ENCODE assay signal across 19 cellular contexts in genomic region chr2:176891105-176891504, GRCh38.
A peak's percentile ranks its signal among the peaks of the same experiment; 100 is the strongest.
DNase-seq lines count a peak whose midpoint lies in the region; ATAC-seq, FAIRE-seq and TF ChIP-seq lines count a peak whose summit lies in the region.
"Had no signal": no experiment of that assay in that cellular context is flagged by ENCODE, and none has a peak within 500 bp of the region (broad histone marks: within the 10 kb centered on the region; RNA-seq: fewer than 3 reads in every experiment).

No MANE protein-coding gene starts in this region.

- no peak overlapping the region for H3K9ac ChIP-seq in HepG2 (ENCODE audit: insufficient read depth, low read depth, low read length)
- H3K9ac ChIP-seq: BLaER1 treated with 17β-estradiol and CSF1 and Interleukin-3, amounts not matched to agents 10 nM and 100 nM had no signal

- no peaks in the 10 kb centered on the region for H3K79me2 ChIP-seq in HepG2 (ENCODE audit: insufficient read depth, low read length)

- CTCF ChIA-PET in HepG2 (lab: Yijun Ruan, JAX; ENCODE audit: low intra/inter-chr PET ratio, low total read pairs) (no interaction called here), A673 (lab: Charles Lee) (no interaction called here)

- H3K36me3 ChIP-seq in HepG2 (replicated peaks in 1 of 2; ENCODE audit: control insufficient read depth in 1 of 2, insufficient read depth in 2 of 2, low read length in 2 of 2) (no peaks in the 10 kb centered on the region), A673 (ENCODE audit: insufficient read depth, low read length, poor library complexity, severe bottlenecking) (no peaks in the 10 kb centered on the region)
- H3K36me3 ChIP-seq: BLaER1 treated with 17β-estradiol and CSF1 and Interleukin-3, amounts not matched to agents 10 nM and 100 nM had no signal

- POLR2A ChIA-PET in HepG2 (lab: Yijun Ruan, JAX) (no interaction called here), A673 (lab: Charles Lee; ENCODE audit: low non-redundant PET) (no interaction called here)

- TF ChIP-seq RAD21 in HepG2 (CRISPR knock-in tag; IDR thresholded peaks at IDR 0.05): no peak

- TF ChIP-seq EP300 in HepG2 (IDR thresholded peaks at IDR 0.05; ENCODE audit: low read depth in 2 of 2, low read length in 2 of 2): no peak
- TF ChIP-seq EP300 in HepG2 (CRISPR knock-in tag; IDR thresholded peaks at IDR 0.05; ENCODE audit: borderline replicate concordance): no peak

- no peaks in the 10 kb centered on the region for H3K9me3 Mint-ChIP-seq in glutamatergic neuron (ENCODE audit: unreplicated experiment)
- H3K9me3 Mint-ChIP-seq: CD8-positive, alpha-beta T cell; H9; IgD-negative memory B cell had no signal

- 0% methylated on average over 4 of the region's 4 CpGs for WGBS in HepG2 (ENCODE audit: low lambda C conversion rate)

- no peak overlapping the region for H3K27ac ChIP-seq in HepG2 (ENCODE audit: extremely low read length, insufficient read depth, low read length)
- no peak overlapping the region for H3K27ac ChIP-seq in A673 (ENCODE audit: low read depth, low read length, poor library complexity, severe bottlenecking)
- H3K27ac ChIP-seq: BLaER1 treated with 17β-estradiol and CSF1 and Interleukin-3, amounts not matched to agents 10 nM and 100 nM had no signal

- H3K4me3 ChIP-seq in HepG2 (replicated peaks in 1 of 3; ENCODE audit: insufficient read depth in 1 of 3, low read depth in 2 of 3, low read length in 3 of 3): no peak overlapping the region
- H3K4me3 ChIP-seq in A673 (ENCODE audit: low read depth, low read length, poor library complexity, severe bottlenecking): no peak overlapping the region
- H3K4me3 ChIP-seq: BLaER1 treated with 17β-estradiol and CSF1 and Interleukin-3, amounts not matched to agents 10 nM and 100 nM had no signal

- H2AFZ ChIP-seq in HepG2 (ENCODE audit: low read length): no peak overlapping the region

- no peak for FAIRE-seq in HepG2 (lab: Jason Lieb, UNC)
- FAIRE-seq: G401.6, GM12891, GM19239, H1, HTR-8/SVneo had no signal

- no peak overlapping the region for H3K4me2 ChIP-seq in HepG2 (ENCODE audit: low read depth, low read length)
- H3K4me2 ChIP-seq: BLaER1 treated with 17β-estradiol and CSF1 and Interleukin-3, amounts not matched to agents 10 nM and 100 nM had no signal

- intact Hi-C loops in HepG2 (cut with micrococcal nuclease; ENCODE audit: unreplicated experiment): no loop called here
- intact Hi-C loops in A673 (cut with micrococcal nuclease; ENCODE audit: unreplicated experiment): no loop called here

- DNase-seq in NCI-H748 (lab: John Stamatoyannopoulos, UW; ENCODE audit: unreplicated experiment) (peak; percentile 48), NCI-H748 treated with DMSO at 0.1 percent for 48 hours (lab: John Stamatoyannopoulos, UW) (no peak), dermis blood vessel endothelial cell (peak; percentile 4), glutamatergic neuron (no peak), HepG2 (ENCODE audit: low spot score) (no peak), A673 (ENCODE audit: low spot score) (no peak)
- DNase-seq: 8988T; Calu3; CD8-positive, alpha-beta T cell; H9 had no signal

- no peak for ATAC-seq in HepG2
- no peak for ATAC-seq in HG03469 (IDR thresholded peaks at IDR 0.05; ENCODE audit: unreplicated experiment)
- ATAC-seq: CD8-positive, alpha-beta T cell had no signal

- H4K20me1 ChIP-seq in HepG2 (ENCODE audit: insufficient read depth, low read length): no peaks in the 10 kb centered on the region
- H4K20me1 ChIP-seq: BLaER1 treated with 17β-estradiol and CSF1 and Interleukin-3, amounts not matched to agents 10 nM and 100 nM had no signal

- TF ChIP-seq CTCF in glutamatergic neuron (IDR thresholded peaks at IDR 0.05; ENCODE audit: partially characterized antibody, unreplicated experiment) (no peak), HepG2 (CRISPR knock-in tag; IDR thresholded peaks at IDR 0.05) (no peak), A673 (conservative IDR thresholded peaks at IDR 0.05; ENCODE audit: low read depth, low read length) (no peak)

- no peaks in the 10 kb centered on the region for H3K36me3 Mint-ChIP-seq in glutamatergic neuron (ENCODE audit: unreplicated experiment)
- H3K36me3 Mint-ChIP-seq: CD8-positive, alpha-beta T cell; IgD-negative memory B cell had no signal

- no TSS peak for BruUV-seq in HepG2 (replicated peaks; lab: Mats Ljungman, UMichigan)
- BruUV-seq in A673 (replicated peaks; lab: Mats Ljungman, UMichigan): no TSS peak

- peaks cover 0 to 1% of the 10 kb centered on the region in 2 experiments; a peak in 1 of 5 replicates for H3K27me3 ChIP-seq in HepG2 (ENCODE audit: control insufficient read depth in 1 of 2, insufficient read depth in 2 of 2, low read length in 2 of 2)
- no peaks in the 10 kb centered on the region for H3K27me3 ChIP-seq in A673 (replicated peaks; ENCODE audit: insufficient read depth, low read depth, low read length, poor library complexity)
- H3K27me3 ChIP-seq: BLaER1 treated with 17β-estradiol and CSF1 and Interleukin-3, amounts not matched to agents 10 nM and 100 nM had no signal

- H3K4me1 Mint-ChIP-seq in glutamatergic neuron (ENCODE audit: low read depth, unreplicated experiment): peaks cover 14% of the 10 kb centered on the region
- H3K4me1 Mint-ChIP-seq: B cell, H9, IgD-negative memory B cell had no signal

- no peaks in the 10 kb centered on the region for H3K9me3 ChIP-seq in HepG2 (ENCODE audit: low read length)
- H3K9me3 ChIP-seq in A673 (ENCODE audit: low read depth, low read length, poor library complexity, severe bottlenecking): no peaks in the 10 kb centered on the region
- H3K9me3 ChIP-seq: BLaER1 treated with 17β-estradiol and CSF1 and Interleukin-3, amounts not matched to agents 10 nM and 100 nM had no signal

- in situ Hi-C loops in HepG2 (cut with HindIII; ENCODE audit: extremely low pct_ligation_motif_present, low pct_unique_long_range_greater_than_20kb): no loop called here

- no peak overlapping the region for H3K4me3 Mint-ChIP-seq in glutamatergic neuron (ENCODE audit: unreplicated experiment)
- H3K4me3 Mint-ChIP-seq: B cell; CD8-positive, alpha-beta T cell; H9; IgD-negative memory B cell had no signal

- peak overlapping the region; percentile 69 for H3K27ac Mint-ChIP-seq in glutamatergic neuron (ENCODE audit: unreplicated experiment)
- H3K27ac Mint-ChIP-seq: B cell; CD8-positive, alpha-beta T cell; H9; IgD-negative memory B cell had no signal

- no peak for TF ChIP-seq POLR2A in HepG2 (IDR thresholded peaks at IDR 0.05; ENCODE audit: insufficient read depth in 1 of 2, low read depth in 2 of 2, low read length in 2 of 2)

- peaks cover 6% of the 10 kb centered on the region for H3K27me3 Mint-ChIP-seq in glutamatergic neuron (ENCODE audit: unreplicated experiment)

- H3K4me1 ChIP-seq in HepG2 (ENCODE audit: insufficient read depth, low read length) (no peaks in the 10 kb centered on the region), A673 (ENCODE audit: insufficient read depth, low read length, poor library complexity, severe bottlenecking) (no peaks in the 10 kb centered on the region)
- H3K4me1 ChIP-seq: BLaER1 treated with 17β-estradiol and CSF1 and Interleukin-3, amounts not matched to agents 10 nM and 100 nM had no signal

TF ChIP-seq in HepG2, 621 proteins besides CTCF, POLR2A, EP300 and RAD21 (continues in another document):
- TF ChIP-seq MEIS1 (CRISPR knock-in tag; IDR thresholded peaks at IDR 0.05; ENCODE audit: borderline replicate concordance): no peak
- no peak for TF ChIP-seq NCOR1 (IDR thresholded peaks at IDR 0.05; ENCODE audit: borderline replicate concordance, low read length)
- TF ChIP-seq ZC3H4 (CRISPR knock-in tag; IDR thresholded peaks at IDR 0.05; ENCODE audit: borderline replicate concordance): no peak
- TF ChIP-seq SIX1 (CRISPR knock-in tag; IDR thresholded peaks at IDR 0.05; ENCODE audit: borderline replicate concordance): no peak
- TF ChIP-seq, protein P1, sequence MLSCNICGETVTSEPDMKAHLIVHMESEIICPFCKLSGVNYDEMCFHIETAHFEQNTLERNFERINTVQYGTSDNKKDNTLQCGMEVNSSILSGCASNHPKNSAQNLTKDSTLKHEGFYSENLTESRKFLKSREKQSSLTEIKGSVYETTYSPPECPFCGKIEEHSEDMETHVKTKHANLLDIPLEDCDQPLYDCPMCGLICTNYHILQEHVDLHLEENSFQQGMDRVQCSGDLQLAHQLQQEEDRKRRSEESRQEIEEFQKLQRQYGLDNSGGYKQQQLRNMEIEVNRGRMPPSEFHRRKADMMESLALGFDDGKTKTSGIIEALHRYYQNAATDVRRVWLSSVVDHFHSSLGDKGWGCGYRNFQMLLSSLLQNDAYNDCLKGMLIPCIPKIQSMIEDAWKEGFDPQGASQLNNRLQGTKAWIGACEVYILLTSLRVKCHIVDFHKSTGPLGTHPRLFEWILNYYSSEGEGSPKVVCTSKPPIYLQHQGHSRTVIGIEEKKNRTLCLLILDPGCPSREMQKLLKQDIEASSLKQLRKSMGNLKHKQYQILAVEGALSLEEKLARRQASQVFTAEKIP (CRISPR knock-in tag; IDR thresholded peaks at IDR 0.05; ENCODE audit: borderline replicate concordance): no peak
- no peak for TF ChIP-seq ESRRA (CRISPR knock-in tag; IDR thresholded peaks at IDR 0.05; ENCODE audit: low read depth)
- TF ChIP-seq KDM3A (CRISPR knock-in tag; IDR thresholded peaks at IDR 0.05; ENCODE audit: low read depth): no peak
- TF ChIP-seq IKZF1 (IDR thresholded peaks at IDR 0.05): no peak
- no peak for TF ChIP-seq SP5 (CRISPR knock-in tag; IDR thresholded peaks at IDR 0.05; ENCODE audit: borderline replicate concordance, low read depth)
- TF ChIP-seq DPF2 (CRISPR knock-in tag; IDR thresholded peaks at IDR 0.05; ENCODE audit: borderline replicate concordance, low read depth): no peak
- no peak for TF ChIP-seq PHF5A (CRISPR knock-in tag; IDR thresholded peaks at IDR 0.05; ENCODE audit: low read depth, unreplicated experiment)
- no peak for TF ChIP-seq SKI (IDR thresholded peaks at IDR 0.05; ENCODE audit: partially characterized antibody)
- TF ChIP-seq ZNF724P (CRISPR knock-in tag; IDR thresholded peaks at IDR 0.05; ENCODE audit: borderline replicate concordance): no peak
- TF ChIP-seq ZNF496 (CRISPR knock-in tag; IDR thresholded peaks at IDR 0.05; ENCODE audit: insufficient replicate concordance): no peak
- no peak for TF ChIP-seq TRIM22 (IDR thresholded peaks at IDR 0.05)

Comparison
In these comparisons a context has a peak if more than half of its experiments do, and no peak if none do; other contexts are left out.
1. DNase-seq: peak in NCI-H748 (single experiment) and dermis blood vessel endothelial cell (single experiment); none in NCI-H748 treated with DMSO at 0.1 percent for 48 hours (single experiment), glutamatergic neuron (single experiment), HepG2 (single experiment) and A673 (single experiment).